In genomic region chr18:8139971-8140406, GRCh38 we compare ENCODE assay signal across 16 cellular contexts.
DNase-seq lines count a peak whose midpoint lies in the region; ATAC-seq and TF ChIP-seq lines count a peak whose summit lies in the region.
"Had no signal": no experiment of that assay in that cellular context is flagged by ENCODE, and none has a peak within 500 bp of the region (broad histone marks: within the 10 kb centered on the region; RNA-seq: fewer than 3 reads in every experiment).

No MANE protein-coding gene starts in this region.

- peak in 1 of 2 donors; percentile 79 for TF ChIP-seq EP300 in tibial nerve (IDR thresholded peaks at IDR 0.05)

- ATAC-seq in heart left ventricle (peak; percentile 34 to 75 (median 69)), T-cell (replicated peaks in 1 of 4) (no peak)
- ATAC-seq: effector memory CD8-positive, alpha-beta T cell; naive thymus-derived CD8-positive, alpha-beta T cell had no signal

- no peaks in the 10 kb centered on the region for H3K79me2 ChIP-seq in osteoblast (ENCODE audit: insufficient read depth, low read length)

- H3K4me3 Mint-ChIP-seq in T-cell, result no peak overlapping the region
- H3K4me3 Mint-ChIP-seq: effector memory CD8-positive, alpha-beta T cell; naive thymus-derived CD8-positive, alpha-beta T cell had no signal

- H3K9me3 ChIP-seq in heart left ventricle (no peaks in the 10 kb centered on the region), osteoblast (ENCODE audit: low read depth, low read length) (no peaks in the 10 kb centered on the region), tibial nerve (no peaks in the 10 kb centered on the region)
- H3K9me3 ChIP-seq: BLaER1, breast epithelium had no signal

- DNase-seq in amniotic epithelial cell (ENCODE audit: low read depth) (peak; percentile 50), heart left ventricle (peak in 2 of 5 donors; percentile 30 to 68), osteoblast (ENCODE audit: insufficient read length, low spot score, missing footprints) (peak; percentile 36), tibial nerve (ENCODE audit: low spot score in 2 of 2) (peak; percentile 49 to 59), T-cell (no peak), NCI-H1930 (lab: John Stamatoyannopoulos, UW) (no peak)
- no peak for DNase-seq in activated CD4-positive, alpha-beta T cell treated with anti-CD3 and anti-CD28 coated beads, Interleukin-2, amount 50 U/mL, for 1 hour
- no peak for DNase-seq in stimulated activated CD4-positive, alpha-beta T cell treated with anti-CD3 and anti-CD28 coated beads, Interleukin-2, amount 100 ng/mL, for 48 hours
- DNase-seq: effector memory CD8-positive, alpha-beta T cell; GOT3; naive thymus-derived CD8-positive, alpha-beta T cell; NCI-H1048; NCI-H345; stimulated activated naive CD4-positive, alpha-beta T cell had no signal

- H3K4me1 ChIP-seq in heart left ventricle (peaks cover 9 to 57% (median 44%) of the 10 kb centered on the region in 12 donors), osteoblast (ENCODE audit: insufficient read depth, low read length) (peaks cover 31% of the 10 kb centered on the region), tibial nerve (peaks cover 0 to 22% (median 0%) of the 10 kb centered on the region in 4 donors)
- H3K4me1 ChIP-seq: BLaER1, breast epithelium had no signal

- H3K36me3 Mint-ChIP-seq in T-cell, result no peaks in the 10 kb centered on the region
- H3K36me3 Mint-ChIP-seq: naive thymus-derived CD8-positive, alpha-beta T cell had no signal

- no peak overlapping the region for H3K4me3 ChIP-seq in heart left ventricle
- H3K4me3 ChIP-seq in osteoblast (ENCODE audit: insufficient read depth, low read length), result no peak overlapping the region
- no peak overlapping the region for H3K4me3 ChIP-seq in tibial nerve
- H3K4me3 ChIP-seq: BLaER1, breast epithelium had no signal

- H3K9me3 Mint-ChIP-seq in T-cell, result peaks cover 2 to 13% (median 10%) of the 10 kb centered on the region in 3 donors

- H3K27me3 ChIP-seq in heart left ventricle (no peaks in the 10 kb centered on the region), osteoblast (ENCODE audit: insufficient read depth, low read length) (no peaks in the 10 kb centered on the region), tibial nerve (no peaks in the 10 kb centered on the region)
- H3K27me3 ChIP-seq: BLaER1, breast epithelium had no signal

- H4K20me1 ChIP-seq in osteoblast (ENCODE audit: insufficient read depth, low read length), result no peaks in the 10 kb centered on the region
- H4K20me1 ChIP-seq: BLaER1 had no signal

- H3K36me3 ChIP-seq in heart left ventricle (peaks cover 0 to 13% (median 0%) of the 10 kb centered on the region in 9 donors), osteoblast (ENCODE audit: insufficient read depth, low read length) (no peaks in the 10 kb centered on the region), tibial nerve (peaks cover 0 to 10% (median 3%) of the 10 kb centered on the region in 3 donors)
- H3K36me3 ChIP-seq: BLaER1, breast epithelium had no signal

- H3K27ac Mint-ChIP-seq in T-cell, result no peak overlapping the region
- H3K27ac Mint-ChIP-seq: naive thymus-derived CD8-positive, alpha-beta T cell had no signal

- H2AFZ ChIP-seq in osteoblast (ENCODE audit: low read length), result no peak overlapping the region

- intact Hi-C loops in heart left ventricle (cut with DNase I), result loop anchor here in 2 of 10 donors (2.0 to 5.0 kb wide), 2 partner anchors 37 to 573 kb away; partner anchors contain the start of gene PTPRM (in 1 of the 2)

- POLR2A ChIA-PET in T-cell (lab: Charles Lee), result no interaction called here

- H3K4me2 ChIP-seq in osteoblast (ENCODE audit: insufficient read depth, low read length), result peak overlapping the region; percentile 19
- H3K4me2 ChIP-seq: BLaER1 had no signal

- TF ChIP-seq POLR2A in heart left ventricle (IDR thresholded peaks at IDR 0.05) (no peak), tibial nerve (IDR thresholded peaks at IDR 0.05) (no peak)

- H3K27ac ChIP-seq in heart left ventricle (peak overlapping the region; percentile 42 to 84 (median 68)), osteoblast (ENCODE audit: low read depth, low read length) (peak overlapping the region; percentile 69), tibial nerve (peak overlapping the region in 2 of 4 donors; percentile 44 to 74)
- H3K27ac ChIP-seq: BLaER1 had no signal

- no peaks in the 10 kb centered on the region for H3K27me3 Mint-ChIP-seq in T-cell
- H3K27me3 Mint-ChIP-seq: effector memory CD8-positive, alpha-beta T cell had no signal

- H3K4me1 Mint-ChIP-seq in T-cell, result no peaks in the 10 kb centered on the region

- 31 to 58% (median 50%) methylated on average over 7 of the region's 7 CpGs for WGBS in heart left ventricle, 4 donors
- WGBS in tibial nerve, 2 donors, result 77 to 82% methylated on average over 7 of the region's 7 CpGs

- CTCF ChIA-PET in T-cell (lab: Charles Lee), result no interaction called here

- no peak for TF ChIP-seq CTCF in heart left ventricle (IDR thresholded peaks at IDR 0.05)
- TF ChIP-seq CTCF in osteoblast (IDR thresholded peaks at IDR 0.05; ENCODE audit: extremely low read depth, low read depth, low read length), result no peak
- no peak for TF ChIP-seq CTCF in tibial nerve (IDR thresholded peaks at IDR 0.05)

Comparison
In these comparisons a context has a peak if more than half of its experiments do, and no peak if none do; other contexts are left out.
1. DNase-seq: peak in amniotic epithelial cell (single experiment), osteoblast (single experiment) and tibial nerve (2 of 2); none in T-cell (0 of 34), activated CD4-positive, alpha-beta T cell treated with anti-CD3 and anti-CD28 coated beads, Interleukin-2, amount 50 U/mL, for 1 hour (single experiment), stimulated activated CD4-positive, alpha-beta T cell treated with anti-CD3 and anti-CD28 coated beads, Interleukin-2, amount 100 ng/mL, for 48 hours (0 of 2) and NCI-H1930 (0 of 2).
2. ATAC-seq: peak in heart left ventricle (4 of 4); none in T-cell (0 of 4).